In the genomic region with DNA sequence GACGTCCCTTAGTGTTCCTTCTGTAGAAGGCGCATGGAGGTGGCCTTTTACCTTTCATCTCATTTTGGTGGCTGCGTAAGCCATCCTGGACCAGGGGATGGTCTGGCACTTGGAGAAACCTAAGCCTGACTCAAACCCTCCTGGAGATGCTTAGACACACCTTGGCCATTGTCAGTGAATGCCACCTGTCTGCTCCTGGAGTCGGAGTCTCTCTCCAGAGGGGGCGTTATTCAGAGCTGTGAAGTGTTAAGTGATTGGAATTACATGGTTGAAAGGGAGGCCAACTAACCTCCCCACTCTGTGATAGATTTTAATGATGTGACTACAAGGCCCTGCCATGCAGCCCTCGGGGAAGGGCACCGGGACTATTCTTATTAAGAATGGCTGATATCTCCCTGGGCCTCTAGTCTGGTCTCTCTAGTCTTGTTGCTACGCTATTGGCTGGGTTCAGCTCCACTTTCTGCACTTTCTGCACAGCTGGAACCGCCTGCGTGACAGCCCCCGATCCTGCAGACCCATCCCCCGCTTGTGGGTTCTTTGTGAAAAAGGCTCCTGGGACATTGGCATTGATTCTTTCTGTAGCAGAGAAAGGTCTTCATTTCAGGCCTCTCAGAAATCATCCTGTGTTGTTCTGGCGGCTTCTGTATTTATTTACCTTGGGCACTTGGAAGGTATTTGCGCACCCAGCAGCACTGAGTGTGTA, we compare ENCODE assay signal across 16 cellular contexts. TPM values are rescaled to one million over a fixed set of nuclear protein-coding genes. Genes with fewer than 3 reads are reported as not detected.
DNase-seq lines count a peak whose midpoint lies in the region; ATAC-seq and TF ChIP-seq lines count a peak whose summit lies in the region.
"Had no signal": no experiment of that assay in that cellular context is flagged by ENCODE, and none has a peak within 500 bp of the region (broad histone marks: within the 10 kb centered on the region; RNA-seq: fewer than 3 reads in every experiment).

No MANE protein-coding gene starts in this region.

- H3K27me3 ChIP-seq in stomach = peaks cover 0 to 26% (median 9%) of the 10 kb centered on the region in 3 donors

- peaks cover 22% of the 10 kb centered on the region for H3K4me1 Mint-ChIP-seq in WTC11

- H3K27me3 Mint-ChIP-seq in WTC11 (ENCODE audit: low read depth) = peaks cover 47% of the 10 kb centered on the region

- peak overlapping the region; percentile 28 to 83 (median 72) for H3K27ac ChIP-seq in stomach
- H3K27ac ChIP-seq: 22Rv1 had no signal

- no peak overlapping the region for H3K4me3 Mint-ChIP-seq in WTC11
- H3K4me3 Mint-ChIP-seq: activated B cell treated with CpG ODN at 0.5 μM for 24 hours; activated CD8-positive, alpha-beta memory T cell treated with anti-CD3 and anti-CD28 coated beads, Interleukin-2, amount 10 ng/mL, durations not matched to agents 7 days and 5 days; CD4-positive, alpha-beta memory T cell had no signal

- no peak overlapping the region for H3K4me3 ChIP-seq in stomach
- H3K4me3 ChIP-seq: transverse colon had no signal

- no peak overlapping the region for H3K27ac Mint-ChIP-seq in WTC11
- H3K27ac Mint-ChIP-seq: activated B cell treated with CpG ODN at 0.5 μM for 24 hours; activated CD8-positive, alpha-beta memory T cell treated with anti-CD3 and anti-CD28 coated beads, Interleukin-2, amount 10 ng/mL, durations not matched to agents 7 days and 5 days; CD4-positive, alpha-beta memory T cell had no signal

- H3K9me3 ChIP-seq in stomach = no peaks in the 10 kb centered on the region
- H3K9me3 ChIP-seq: transverse colon had no signal

- H3K36me3 Mint-ChIP-seq in WTC11 = no peaks in the 10 kb centered on the region
- H3K36me3 Mint-ChIP-seq: activated CD8-positive, alpha-beta memory T cell treated with anti-CD3 and anti-CD28 coated beads, Interleukin-2, amount 10 ng/mL, durations not matched to agents 7 days and 5 days had no signal

- TF ChIP-seq EP300 in stomach (IDR thresholded peaks at IDR 0.05) = no peak

- H3K36me3 ChIP-seq in stomach = no peaks in the 10 kb centered on the region
- H3K36me3 ChIP-seq: transverse colon had no signal

- no peak for TF ChIP-seq POLR2A in stomach (IDR thresholded peaks at IDR 0.05)

- TF ChIP-seq CTCF in WTC11 (IDR thresholded peaks at IDR 0.05) = no peak
- TF ChIP-seq CTCF in stomach (IDR thresholded peaks at IDR 0.05) = no peak

- H3K9me3 Mint-ChIP-seq in WTC11 = no peaks in the 10 kb centered on the region
- H3K9me3 Mint-ChIP-seq: activated B cell treated with CpG ODN at 0.5 μM for 24 hours; CD4-positive, alpha-beta memory T cell had no signal

- peak; percentile 55 for DNase-seq in DMS53 (lab: John Stamatoyannopoulos, UW)
- no peak for DNase-seq in DMS53 treated with DMSO at 0.1 percent for 48 hours (lab: John Stamatoyannopoulos, UW; ENCODE audit: unreplicated experiment)
- no peak for DNase-seq in WTC11 (ENCODE audit: low spot score)
- peak; percentile 73 for DNase-seq in left kidney (ENCODE audit: low read depth, low spot score)
- DNase-seq in stomach = no peak
- DNase-seq in NCI-H187 treated with DMSO at 0.1 percent for 48 hours (lab: John Stamatoyannopoulos, UW) = no peak
- DNase-seq in middle frontal gyrus (ENCODE audit: extremely low spot score, low spot score) = no peak
- DNase-seq: activated B cell treated with CpG ODN at 0.5 μM for 24 hours; activated CD8-positive, alpha-beta memory T cell treated with anti-CD3 and anti-CD28 coated beads, Interleukin-2, amount 10 ng/mL, durations not matched to agents 7 days and 5 days; activated gamma-delta T cell; CD4-positive, alpha-beta memory T cell; effector CD4-positive, alpha-beta T cell; stimulated activated CD4-positive, alpha-beta T cell treated with anti-CD3 and anti-CD28 coated beads, Interleukin-1b, Interleukin-23, amount 100 ng/mL, for 48 hours; transverse colon had no signal

- CTCF ChIA-PET in WTC11 (lab: Charles Lee) = interaction anchor here (0.6 to 2.2 kb wide), 10 partner anchors 8 to 152 kb away, joined by 3 to 9 read pairs (median 4); partner anchors contain the start of gene EIF2D

- H3K4me1 ChIP-seq in stomach = peaks cover 54 to 86% (median 71%) of the 10 kb centered on the region in 4 donors

- intact Hi-C loops in stomach (cut with DNase I; ENCODE audit: low total_unique reads) = no loop called here

- POLR2A ChIA-PET in WTC11 (lab: Charles Lee) = no interaction called here

- 46 to 68% (median 60%) methylated on average over 14 of the region's 14 CpGs for WGBS in stomach, 5 donors

- ATAC-seq in WTC11 (peak; percentile 3; the same call in 1 of the 2 replicates), HG03280 (IDR thresholded peaks at IDR 0.05; ENCODE audit: unreplicated experiment) (no peak)
- ATAC-seq: activated CD8-positive, alpha-beta memory T cell treated with anti-CD3 and anti-CD28 coated beads, Interleukin-2, amount 10 ng/mL, durations not matched to agents 7 days and 5 days had no signal

TF ChIP-seq in WTC11, 78 proteins besides CTCF, POLR2A, EP300 and RAD21 (continues in another document):
- TF ChIP-seq GTF2I (CRISPR knock-in tag; conservative IDR thresholded peaks at IDR 0.05) (no peak), SOX15 (CRISPR knock-in tag; IDR thresholded peaks at IDR 0.05) (no peak), ATF6 (CRISPR knock-in tag; IDR thresholded peaks at IDR 0.05) (no peak)
- TF ChIP-seq, protein P1, sequence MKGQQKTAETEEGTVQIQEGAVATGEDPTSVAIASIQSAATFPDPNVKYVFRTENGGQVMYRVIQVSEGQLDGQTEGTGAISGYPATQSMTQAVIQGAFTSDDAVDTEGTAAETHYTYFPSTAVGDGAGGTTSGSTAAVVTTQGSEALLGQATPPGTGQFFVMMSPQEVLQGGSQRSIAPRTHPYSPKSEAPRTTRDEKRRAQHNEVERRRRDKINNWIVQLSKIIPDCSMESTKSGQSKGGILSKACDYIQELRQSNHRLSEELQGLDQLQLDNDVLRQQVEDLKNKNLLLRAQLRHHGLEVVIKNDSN (CRISPR knock-in tag; IDR thresholded peaks at IDR 0.05) = no peak
- TF ChIP-seq, protein P2, sequence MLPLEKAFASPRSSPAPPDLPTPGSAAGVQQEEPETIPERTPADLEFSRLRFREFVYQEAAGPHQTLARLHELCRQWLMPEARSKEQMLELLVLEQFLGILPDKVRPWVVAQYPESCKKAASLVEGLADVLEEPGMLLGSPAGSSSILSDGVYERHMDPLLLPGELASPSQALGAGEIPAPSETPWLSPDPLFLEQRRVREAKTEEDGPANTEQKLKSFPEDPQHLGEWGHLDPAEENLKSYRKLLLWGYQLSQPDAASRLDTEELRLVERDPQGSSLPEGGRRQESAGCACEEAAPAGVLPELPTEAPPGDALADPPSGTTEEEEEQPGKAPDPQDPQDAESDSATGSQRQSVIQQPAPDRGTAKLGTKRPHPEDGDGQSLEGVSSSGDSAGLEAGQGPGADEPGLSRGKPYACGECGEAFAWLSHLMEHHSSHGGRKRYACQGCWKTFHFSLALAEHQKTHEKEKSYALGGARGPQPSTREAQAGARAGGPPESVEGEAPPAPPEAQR (CRISPR knock-in tag; IDR thresholded peaks at IDR 0.05) = no peak
- TF ChIP-seq, protein P3, sequence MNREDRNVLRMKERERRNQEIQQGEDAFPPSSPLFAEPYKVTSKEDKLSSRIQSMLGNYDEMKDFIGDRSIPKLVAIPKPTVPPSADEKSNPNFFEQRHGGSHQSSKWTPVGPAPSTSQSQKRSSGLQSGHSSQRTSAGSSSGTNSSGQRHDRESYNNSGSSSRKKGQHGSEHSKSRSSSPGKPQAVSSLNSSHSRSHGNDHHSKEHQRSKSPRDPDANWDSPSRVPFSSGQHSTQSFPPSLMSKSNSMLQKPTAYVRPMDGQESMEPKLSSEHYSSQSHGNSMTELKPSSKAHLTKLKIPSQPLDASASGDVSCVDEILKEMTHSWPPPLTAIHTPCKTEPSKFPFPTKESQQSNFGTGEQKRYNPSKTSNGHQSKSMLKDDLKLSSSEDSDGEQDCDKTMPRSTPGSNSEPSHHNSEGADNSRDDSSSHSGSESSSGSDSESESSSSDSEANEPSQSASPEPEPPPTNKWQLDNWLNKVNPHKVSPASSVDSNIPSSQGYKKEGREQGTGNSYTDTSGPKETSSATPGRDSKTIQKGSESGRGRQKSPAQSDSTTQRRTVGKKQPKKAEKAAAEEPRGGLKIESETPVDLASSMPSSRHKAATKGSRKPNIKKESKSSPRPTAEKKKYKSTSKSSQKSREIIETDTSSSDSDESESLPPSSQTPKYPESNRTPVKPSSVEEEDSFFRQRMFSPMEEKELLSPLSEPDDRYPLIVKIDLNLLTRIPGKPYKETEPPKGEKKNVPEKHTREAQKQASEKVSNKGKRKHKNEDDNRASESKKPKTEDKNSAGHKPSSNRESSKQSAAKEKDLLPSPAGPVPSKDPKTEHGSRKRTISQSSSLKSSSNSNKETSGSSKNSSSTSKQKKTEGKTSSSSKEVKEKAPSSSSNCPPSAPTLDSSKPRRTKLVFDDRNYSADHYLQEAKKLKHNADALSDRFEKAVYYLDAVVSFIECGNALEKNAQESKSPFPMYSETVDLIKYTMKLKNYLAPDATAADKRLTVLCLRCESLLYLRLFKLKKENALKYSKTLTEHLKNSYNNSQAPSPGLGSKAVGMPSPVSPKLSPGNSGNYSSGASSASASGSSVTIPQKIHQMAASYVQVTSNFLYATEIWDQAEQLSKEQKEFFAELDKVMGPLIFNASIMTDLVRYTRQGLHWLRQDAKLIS (CRISPR knock-in tag; IDR thresholded peaks at IDR 0.05; ENCODE audit: borderline replicate concordance) = no peak

RNA-seq across cellular contexts. Expression of gene RASSF5, which starts 4.2 kb away (rescaled TPM):
- 1.7 to 2.1 TPM (median 1.7 TPM) in 3 replicates for total RNA-seq in WTC11 (2021)
- 10 to 100 TPM in 1 of 5 donors, 1 to 10 TPM in 4; 2.2 to 44.5 (median 5.8) TPM for total RNA-seq in stomach
- polyA plus RNA-seq in stomach = 10 to 100 TPM in 1 of 3 donors, 1 to 10 TPM in 2; 8.1 to 13.6 (median 9.2) TPM

RNA-seq across cellular contexts. Expression of gene IKBKE, which starts 41.2 kb away (rescaled TPM):
- total RNA-seq in WTC11 (2021) (7.8 to 8.1 TPM (median 8.0 TPM) in 3 replicates), stomach (10 to 100 TPM in 3 of 5 donors, 1 to 10 TPM in 2; 4.9 to 49.6 (median 15.9) TPM)
- polyA plus RNA-seq in stomach = 1 to 10 TPM; 5.8 to 8.0 (median 7.2) TPM

Comparison
In these comparisons a context has a peak if more than half of its experiments do, and no peak if none do; other contexts are left out.
1. DNase-seq: peak in DMS53 (single experiment) and left kidney (single experiment); none in DMS53 treated with DMSO at 0.1 percent for 48 hours (single experiment), WTC11 (single experiment), stomach (single experiment), NCI-H187 treated with DMSO at 0.1 percent for 48 hours (single experiment) and middle frontal gyrus (single experiment).